In the genomic region with DNA sequence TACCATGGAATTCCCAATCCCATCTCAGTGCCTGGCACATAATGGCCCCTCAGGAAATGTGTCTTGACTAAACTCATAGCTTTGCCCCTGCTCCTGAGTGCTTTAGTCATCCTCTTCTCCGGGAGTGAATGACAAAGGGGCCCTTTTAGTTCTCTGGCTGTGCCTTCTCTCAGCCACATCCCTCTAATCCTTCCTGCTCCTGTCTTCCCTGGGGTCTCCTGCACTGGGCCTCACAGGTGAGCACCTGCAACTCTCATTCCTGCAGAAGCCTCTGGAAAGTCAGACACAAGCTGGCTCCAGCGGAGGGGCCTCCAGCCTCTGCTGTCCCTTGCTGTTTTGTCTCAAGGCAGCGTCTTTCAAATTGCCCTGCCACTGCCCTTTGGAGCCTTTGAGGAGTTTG, we compare ENCODE assay signal across 20 cellular contexts. TPM values are rescaled to one million over a fixed set of nuclear protein-coding genes. Genes with fewer than 3 reads are reported as not detected.
"Had no signal": no experiment of that assay in that cellular context is flagged by ENCODE, and none has a peak within 500 bp of the region (broad histone marks: within the 10 kb centered on the region; RNA-seq: fewer than 3 reads in every experiment).

No MANE protein-coding gene starts in this region.

- ATAC-seq: activated CD4-positive, CD25-positive, alpha-beta regulatory T cell treated with anti-CD3 and anti-CD28 coated beads, Interleukin-2, amount 50 U/mL, for 24 hours; left colon; stimulated activated effector memory CD8-positive, alpha-beta T cell treated with anti-CD3 and anti-CD28 coated beads, Interleukin-12 subunit alpha, Interleukin-12 subunit beta, amount 100 ng/mL, for 72 hours; T-helper 17 cell had no signal

- H3K27ac ChIP-seq: cardiac muscle cell, colonic mucosa, epithelial cell of prostate, prostate gland, right lobe of liver had no signal

- H3K36me3 ChIP-seq: cardiac muscle cell, colonic mucosa, prostate gland, right lobe of liver had no signal

- DNase-seq: activated CD4-positive, alpha-beta memory T cell treated with anti-CD3 and anti-CD28 coated beads for 36 hours; activated naive CD4-positive, alpha-beta T cell; colonic mucosa; effector CD8-positive, alpha-beta T cell; hippocampal formation; naive thymus-derived CD4-positive, alpha-beta T cell; nucleus accumbens; right lobe of liver; substantia nigra; T-helper 17 cell; trophoblast cell had no signal

- H3K9me3 ChIP-seq: colonic mucosa, prostate gland, right lobe of liver had no signal

- H3K4me1 ChIP-seq: colonic mucosa, prostate gland had no signal

- H3K27me3 ChIP-seq: colonic mucosa had no signal

- H3K4me3 ChIP-seq: cardiac muscle cell, colonic mucosa, lung, prostate gland, right lobe of liver had no signal

RNA-seq across cellular contexts. Expression of a gene that starts 14.0 kb away (rescaled TPM):
- total RNA-seq: activated CD4-positive, alpha-beta memory T cell treated with anti-CD3 and anti-CD28 coated beads for 36 hours; activated T-helper 1 cell treated with anti-CD3 and anti-CD28 coated beads, Interleukin-12 subunit alpha, Interleukin-12 subunit beta, Interleukin-2, Interleukin-4 antibody, amounts not matched to agents 30 ng/mL and 10 ng/mL and 1 ng/mL, durations not matched to agents 14 hours and 24 hours and 36 hours; astrocyte; cardiac muscle cell; colonic mucosa; left colon; lung; naive thymus-derived CD4-positive, alpha-beta T cell; prostate gland; right lobe of liver had no signal
